Comparison of ENCODE assay signal across 8 cellular contexts in the genomic region with DNA sequence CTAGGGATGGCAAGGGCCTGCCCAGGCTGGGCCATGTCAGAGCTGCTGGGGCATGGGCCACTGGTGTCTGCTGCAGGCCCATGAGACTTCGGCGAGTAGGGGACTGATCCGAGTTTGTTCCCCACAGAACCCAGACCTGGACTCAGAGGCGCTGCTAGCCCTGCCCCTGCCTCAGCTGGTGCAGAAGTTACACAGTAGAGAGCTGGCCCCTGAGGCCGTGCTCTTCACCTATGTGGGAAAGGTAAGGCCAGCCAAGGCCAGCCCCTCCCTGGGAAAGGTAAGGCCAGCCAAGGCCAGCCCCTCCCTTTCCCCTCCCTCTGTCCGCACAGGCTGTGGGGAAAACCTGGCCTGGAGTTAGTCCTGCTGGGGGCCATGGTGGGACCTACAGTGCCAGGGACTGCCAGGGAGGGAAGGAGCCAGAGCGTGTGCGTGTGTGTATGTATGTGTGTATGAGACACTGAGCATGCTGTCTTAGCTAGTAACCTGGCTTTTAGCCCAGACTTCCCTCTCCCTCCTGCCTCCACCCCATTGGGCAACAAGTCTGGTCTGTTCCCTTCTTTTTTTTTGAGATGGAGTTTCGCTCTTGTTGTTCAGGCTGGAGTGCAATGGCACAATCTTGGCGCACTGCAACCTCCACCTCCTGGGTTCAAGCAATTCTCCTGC. TPM values are rescaled to one million over a fixed set of nuclear protein-coding genes. Genes with fewer than 3 reads are reported as not detected.
DNase-seq lines count a peak whose midpoint lies in the region; ATAC-seq, FAIRE-seq and TF ChIP-seq lines count a peak whose summit lies in the region.

No MANE protein-coding gene starts in this region.

- DNase-seq in HCT116 (ENCODE audit: low read depth, low spot score) (peak; percentile 43), NOMO-1 treated with DMSO at 0.1 percent for 48 hours (lab: John Stamatoyannopoulos, UW; ENCODE audit: unreplicated experiment) (peak; percentile 55), esophagus muscularis mucosa (ENCODE audit: extremely low spot score) (no peak), non-pigmented ciliary epithelial cell (ENCODE audit: low read depth) (peak; percentile 77), GM12892 (ENCODE audit: insufficient read length) (no peak), nephron progenitor cell (no peak)
- no peak for DNase-seq in activated T-helper 2 cell treated with anti-CD3 and anti-CD28 coated beads, Interferon-gamma antibody, Interleukin-2, Interleukin-4, amounts not matched to agents 10 μg/mL and 5 μg/mL and 100 μg/mL, durations not matched to agents 14 hours and 24 hours and 36 hours (ENCODE audit: low spot score)
- DNase-seq in effector CD4-positive, alpha-beta T cell: no peak

- CTCF ChIA-PET in HCT116 (lab: Charles Lee): interaction anchor here (0.8 kb wide), 1 partner anchor 40 kb away, joined by 3 read pairs; no protein-coding TSS in a partner anchor

- no peaks in the 10 kb centered on the region for H3K36me3 ChIP-seq in HCT116 (ENCODE audit: control insufficient read depth in 1 of 2, insufficient read depth in 2 of 2, low read length in 2 of 2)
- H3K36me3 ChIP-seq in esophagus muscularis mucosa: no peaks in the 10 kb centered on the region

- TF ChIP-seq POLR2A in HCT116 (IDR thresholded peaks at IDR 0.05; ENCODE audit: borderline replicate concordance, extremely low read depth, insufficient read depth, insufficient read length) (no peak), esophagus muscularis mucosa (IDR thresholded peaks at IDR 0.05; ENCODE audit: low read depth) (no peak), GM12892 (IDR thresholded peaks at IDR 0.05; ENCODE audit: low read depth, low read length) (no peak)

- H4K20me1 ChIP-seq in HCT116 (ENCODE audit: insufficient read depth): no peaks in the 10 kb centered on the region

- no peak for TF ChIP-seq EP300 in esophagus muscularis mucosa (IDR thresholded peaks at IDR 0.05)

- TF ChIP-seq CTCF in HCT116 (IDR thresholded peaks at IDR 0.05 in 2 of 3, conservative IDR thresholded peaks at IDR 0.05 in 1 of 3; ENCODE audit: borderline replicate concordance in 1 of 3, insufficient read depth in 1 of 3, low read depth in 2 of 3, low read length in 2 of 3) (no peak), esophagus muscularis mucosa (IDR thresholded peaks at IDR 0.05) (no peak), nephron progenitor cell (IDR thresholded peaks at IDR 0.05) (no peak)

- H3K4me3 ChIP-seq in HCT116 (replicated peaks in 1 of 2; ENCODE audit: low read depth in 1 of 2, low read length in 2 of 2) (peak overlapping the region in 1 of 2 experiments; percentile 20; a peak in 1 of 4 replicates), esophagus muscularis mucosa (peak overlapping the region in 1 of 4 donors; percentile 14)

- RAD21 ChIA-PET in HCT116 (lab: Charles Lee; ENCODE audit: low non-redundant PET in 1 of 2, low total read pairs in 2 of 2, uncharacterized antibody in 2 of 2, unreplicated experiment in 2 of 2): no interaction called here

- H2AFZ ChIP-seq in HCT116 (ENCODE audit: low read depth, low read length, poor library complexity, severe bottlenecking): no peak overlapping the region

- peak; percentile 90 for ATAC-seq in HCT116

- H3K9ac ChIP-seq in HCT116 (ENCODE audit: low read length): peak overlapping the region; percentile 14; the same call in 1 of the 2 replicates

- H3K4me1 Mint-ChIP-seq in activated T-helper 2 cell treated with anti-CD3 and anti-CD28 coated beads, Interferon-gamma antibody, Interleukin-2, Interleukin-4, amounts not matched to agents 10 μg/mL and 5 μg/mL and 100 μg/mL, durations not matched to agents 14 hours and 24 hours and 36 hours (ENCODE audit: low read depth): no peaks in the 10 kb centered on the region
- peaks cover 21% of the 10 kb centered on the region for H3K4me1 Mint-ChIP-seq in nephron progenitor cell

- WGBS in esophagus muscularis mucosa: 26% methylated on average over 6 of the region's 10 CpGs

- H3K4me1 ChIP-seq in HCT116 (ENCODE audit: control insufficient read depth in 1 of 2, insufficient read depth in 2 of 2, low read length in 2 of 2): peaks cover 8 to 18% of the 10 kb centered on the region in 2 experiments; a peak in 3 of 4 replicates
- H3K4me1 ChIP-seq in esophagus muscularis mucosa: peaks cover 17 to 31% (median 27%) of the 10 kb centered on the region in 4 donors

- intact Hi-C loops in HCT116 (cut with micrococcal nuclease): loop anchor here (1.0 kb wide), 1 partner anchor 8 kb away; a partner anchor contains a TSS
- intact Hi-C loops in esophagus muscularis mucosa (cut with DNase I): loop anchor here (1.0 kb wide), 1 partner anchor 21 kb away; no protein-coding TSS in a partner anchor
- intact Hi-C loops in activated T-helper 2 cell treated with anti-CD3 and anti-CD28 coated beads, Interferon-gamma antibody, Interleukin-2, Interleukin-4, amounts not matched to agents 10 μg/mL and 5 μg/mL and 100 μg/mL, durations not matched to agents 14 hours and 24 hours and 36 hours (cut with micrococcal nuclease): no loop called here

- no peak for FAIRE-seq in GM12892 (lab: Jason Lieb, UNC)

- H3K27me3 Mint-ChIP-seq in activated T-helper 2 cell treated with anti-CD3 and anti-CD28 coated beads, Interferon-gamma antibody, Interleukin-2, Interleukin-4, amounts not matched to agents 10 μg/mL and 5 μg/mL and 100 μg/mL, durations not matched to agents 14 hours and 24 hours and 36 hours (ENCODE audit: low read depth): peaks cover 2% of the 10 kb centered on the region
- peaks cover 42% of the 10 kb centered on the region for H3K27me3 Mint-ChIP-seq in nephron progenitor cell (ENCODE audit: low read depth, poor library complexity)

- H3K4me2 ChIP-seq in HCT116 (ENCODE audit: low read length): peak overlapping the region; percentile 63

- no peak for TF ChIP-seq RAD21 in HCT116 (IDR thresholded peaks at IDR 0.05; ENCODE audit: low read depth)

- BruUV-seq in HCT116 (replicated peaks; lab: Mats Ljungman, UMichigan): no TSS peak

- H3K9me2 ChIP-seq in HCT116 (ENCODE audit: insufficient read depth): no peaks in the 10 kb centered on the region

- H3K9me3 ChIP-seq in HCT116 (ENCODE audit: control insufficient read depth in 1 of 2, insufficient read depth in 1 of 2, low read depth in 1 of 2, low read length in 2 of 2): no peaks in the 10 kb centered on the region
- H3K9me3 ChIP-seq in esophagus muscularis mucosa: no peaks in the 10 kb centered on the region

- H3K9me3 Mint-ChIP-seq in activated T-helper 2 cell treated with anti-CD3 and anti-CD28 coated beads, Interferon-gamma antibody, Interleukin-2, Interleukin-4, amounts not matched to agents 10 μg/mL and 5 μg/mL and 100 μg/mL, durations not matched to agents 14 hours and 24 hours and 36 hours: no peaks in the 10 kb centered on the region
- H3K9me3 Mint-ChIP-seq in nephron progenitor cell: no peaks in the 10 kb centered on the region

- H3K27ac ChIP-seq in HCT116 (ENCODE audit: low read depth, low read length): no peak overlapping the region
- H3K27ac ChIP-seq in esophagus muscularis mucosa (replicated peaks in 1 of 4): peak overlapping the region in 3 of 4 donors; percentile 40 to 53 (median 45)

- no peak overlapping the region for H3K27ac Mint-ChIP-seq in activated T-helper 2 cell treated with anti-CD3 and anti-CD28 coated beads, Interferon-gamma antibody, Interleukin-2, Interleukin-4, amounts not matched to agents 10 μg/mL and 5 μg/mL and 100 μg/mL, durations not matched to agents 14 hours and 24 hours and 36 hours
- H3K27ac Mint-ChIP-seq in nephron progenitor cell: no peak overlapping the region

- no peaks in the 10 kb centered on the region for H3K27me3 ChIP-seq in HCT116 (ENCODE audit: insufficient read depth, low read length)
- no peaks in the 10 kb centered on the region for H3K27me3 ChIP-seq in esophagus muscularis mucosa

- H3K79me2 ChIP-seq in HCT116 (ENCODE audit: insufficient read depth, low read length): no peaks in the 10 kb centered on the region

- no peaks in the 10 kb centered on the region for H3K36me3 Mint-ChIP-seq in activated T-helper 2 cell treated with anti-CD3 and anti-CD28 coated beads, Interferon-gamma antibody, Interleukin-2, Interleukin-4, amounts not matched to agents 10 μg/mL and 5 μg/mL and 100 μg/mL, durations not matched to agents 14 hours and 24 hours and 36 hours (ENCODE audit: low read depth)
- no peaks in the 10 kb centered on the region for H3K36me3 Mint-ChIP-seq in nephron progenitor cell (ENCODE audit: low read depth)

- H3K4me3 Mint-ChIP-seq in activated T-helper 2 cell treated with anti-CD3 and anti-CD28 coated beads, Interferon-gamma antibody, Interleukin-2, Interleukin-4, amounts not matched to agents 10 μg/mL and 5 μg/mL and 100 μg/mL, durations not matched to agents 14 hours and 24 hours and 36 hours (ENCODE audit: low read depth): no peak overlapping the region
- no peak overlapping the region for H3K4me3 Mint-ChIP-seq in nephron progenitor cell

- POLR2A ChIA-PET in HCT116 (lab: Charles Lee): no interaction called here

TF ChIP-seq in HCT116, 20 proteins besides CTCF, POLR2A, EP300 and RAD21 (continues in another document):
- no peak for TF ChIP-seq EGR1 (IDR thresholded peaks at IDR 0.05; ENCODE audit: low read depth)
- no peak for TF ChIP-seq POLR2AphosphoS5 (IDR thresholded peaks at IDR 0.05; ENCODE audit: low read depth, low read length)
- TF ChIP-seq EZH2phosphoT487 (IDR thresholded peaks at IDR 0.05; ENCODE audit: borderline replicate concordance): no peak
- TF ChIP-seq EZH2 (IDR thresholded peaks at IDR 0.05): no peak
- TF ChIP-seq, protein P1, sequence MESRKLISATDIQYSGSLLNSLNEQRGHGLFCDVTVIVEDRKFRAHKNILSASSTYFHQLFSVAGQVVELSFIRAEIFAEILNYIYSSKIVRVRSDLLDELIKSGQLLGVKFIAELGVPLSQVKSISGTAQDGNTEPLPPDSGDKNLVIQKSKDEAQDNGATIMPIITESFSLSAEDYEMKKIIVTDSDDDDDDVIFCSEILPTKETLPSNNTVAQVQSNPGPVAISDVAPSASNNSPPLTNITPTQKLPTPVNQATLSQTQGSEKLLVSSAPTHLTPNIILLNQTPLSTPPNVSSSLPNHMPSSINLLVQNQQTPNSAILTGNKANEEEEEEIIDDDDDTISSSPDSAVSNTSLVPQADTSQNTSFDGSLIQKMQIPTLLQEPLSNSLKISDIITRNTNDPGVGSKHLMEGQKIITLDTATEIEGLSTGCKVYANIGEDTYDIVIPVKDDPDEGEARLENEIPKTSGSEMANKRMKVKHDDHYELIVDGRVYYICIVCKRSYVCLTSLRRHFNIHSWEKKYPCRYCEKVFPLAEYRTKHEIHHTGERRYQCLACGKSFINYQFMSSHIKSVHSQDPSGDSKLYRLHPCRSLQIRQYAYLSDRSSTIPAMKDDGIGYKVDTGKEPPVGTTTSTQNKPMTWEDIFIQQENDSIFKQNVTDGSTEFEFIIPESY (IDR thresholded peaks at IDR 0.05; ENCODE audit: extremely low read depth, insufficient replicate concordance, low read length): no peak
- TF ChIP-seq YY1 (IDR thresholded peaks at IDR 0.05; ENCODE audit: extremely low read depth, insufficient replicate concordance, low read depth, low read length): peak; percentile 83

RNA-seq across cellular contexts. Expression of a gene that starts 8.0 kb away (rescaled TPM):
- total RNA-seq in HCT116 (2021; ENCODE audit: unreplicated experiment) (24.8 TPM), esophagus muscularis mucosa (10 to 100 TPM in 1 of 4 donors, 1 to 10 TPM in 3; 3.7 to 10.6 (median 8.4) TPM)
- polyA plus RNA-seq in HCT116 (2012): 18.9 and 21.9 TPM in 2 replicates
- 2.4 and 3.8 TPM in 2 replicates for total RNA-seq in activated T-helper 2 cell treated with anti-CD3 and anti-CD28 coated beads, Interferon-gamma antibody, Interleukin-2, Interleukin-4, amounts not matched to agents 10 μg/mL and 5 μg/mL and 100 μg/mL, durations not matched to agents 14 hours and 24 hours and 36 hours
- polyA plus RNA-seq in GM12892 (2012; ENCODE audit: missing spikeins): 1.6 TPM

Comparison
In these comparisons a context has a peak if more than half of its experiments do, and no peak if none do; other contexts are left out.
1. DNase-seq: peak in HCT116 (single experiment), NOMO-1 treated with DMSO at 0.1 percent for 48 hours (single experiment) and non-pigmented ciliary epithelial cell (single experiment); none in esophagus muscularis mucosa (single experiment), activated T-helper 2 cell treated with anti-CD3 and anti-CD28 coated beads, Interferon-gamma antibody, Interleukin-2, Interleukin-4, amounts not matched to agents 10 μg/mL and 5 μg/mL and 100 μg/mL, durations not matched to agents 14 hours and 24 hours and 36 hours (single experiment), effector CD4-positive, alpha-beta T cell (single experiment), GM12892 (single experiment) and nephron progenitor cell (single experiment).